Comparison of ENCODE assay signal across 3 cellular contexts in the genomic region with DNA sequence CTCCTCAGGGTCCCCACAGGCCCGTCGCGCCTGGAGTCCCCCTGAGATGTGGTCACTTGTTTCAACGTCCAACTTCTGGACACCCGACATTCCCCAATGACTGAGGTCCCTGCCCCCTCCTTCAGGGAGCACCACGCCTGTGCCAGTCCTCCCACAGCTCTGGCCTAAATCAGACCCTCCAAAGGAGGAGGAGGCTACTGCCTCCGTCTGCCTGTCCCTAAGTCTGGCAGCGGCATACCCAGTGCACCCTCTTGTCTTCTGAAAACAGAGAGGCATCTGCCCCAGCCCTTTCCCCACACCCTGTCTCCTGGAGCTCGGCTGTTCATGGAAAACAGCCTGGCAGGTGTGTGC.
TF ChIP-seq lines count a peak whose summit lies in the region.

No MANE protein-coding gene starts in this region.

TF ChIP-seq in HepG2, 621 proteins besides CTCF, POLR2A, EP300 and RAD21:
- TF ChIP-seq HES4 (CRISPR knock-in tag; IDR thresholded peaks at IDR 0.05; ENCODE audit: borderline replicate concordance) (no peak), ZNF263 (CRISPR knock-in tag; IDR thresholded peaks at IDR 0.05) (peak; percentile 25; the same call in 1 of the 2 replicates)

TF ChIP-seq in IMR-90, 13 proteins besides CTCF, POLR2A, EP300 and RAD21:
- no peak for TF ChIP-seq MAFK (IDR thresholded peaks at IDR 0.05; ENCODE audit: low read depth, low read length)
- TF ChIP-seq FOS (IDR thresholded peaks at IDR 0.05; ENCODE audit: low read depth, low read length), result no peak
- TF ChIP-seq, protein P1, sequence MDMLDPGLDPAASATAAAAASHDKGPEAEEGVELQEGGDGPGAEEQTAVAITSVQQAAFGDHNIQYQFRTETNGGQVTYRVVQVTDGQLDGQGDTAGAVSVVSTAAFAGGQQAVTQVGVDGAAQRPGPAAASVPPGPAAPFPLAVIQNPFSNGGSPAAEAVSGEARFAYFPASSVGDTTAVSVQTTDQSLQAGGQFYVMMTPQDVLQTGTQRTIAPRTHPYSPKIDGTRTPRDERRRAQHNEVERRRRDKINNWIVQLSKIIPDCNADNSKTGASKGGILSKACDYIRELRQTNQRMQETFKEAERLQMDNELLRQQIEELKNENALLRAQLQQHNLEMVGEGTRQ (IDR thresholded peaks at IDR 0.05; ENCODE audit: low read depth, low read length), result no peak
- no peak for TF ChIP-seq MXI1 (IDR thresholded peaks at IDR 0.05; ENCODE audit: borderline replicate concordance, low read depth, low read length)
- no peak for TF ChIP-seq SMC3 (IDR thresholded peaks at IDR 0.05; ENCODE audit: low read depth, low read length)
- TF ChIP-seq, protein P2, sequence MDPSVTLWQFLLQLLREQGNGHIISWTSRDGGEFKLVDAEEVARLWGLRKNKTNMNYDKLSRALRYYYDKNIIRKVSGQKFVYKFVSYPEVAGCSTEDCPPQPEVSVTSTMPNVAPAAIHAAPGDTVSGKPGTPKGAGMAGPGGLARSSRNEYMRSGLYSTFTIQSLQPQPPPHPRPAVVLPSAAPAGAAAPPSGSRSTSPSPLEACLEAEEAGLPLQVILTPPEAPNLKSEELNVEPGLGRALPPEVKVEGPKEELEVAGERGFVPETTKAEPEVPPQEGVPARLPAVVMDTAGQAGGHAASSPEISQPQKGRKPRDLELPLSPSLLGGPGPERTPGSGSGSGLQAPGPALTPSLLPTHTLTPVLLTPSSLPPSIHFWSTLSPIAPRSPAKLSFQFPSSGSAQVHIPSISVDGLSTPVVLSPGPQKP (IDR thresholded peaks at IDR 0.05; ENCODE audit: borderline replicate concordance, low read depth, low read length), result no peak
- no peak for TF ChIP-seq BHLHE40 (IDR thresholded peaks at IDR 0.05; ENCODE audit: low read depth, low read length)
- TF ChIP-seq MAZ (IDR thresholded peaks at IDR 0.05; ENCODE audit: borderline replicate concordance, low read depth, low read length), result no peak
- no peak for TF ChIP-seq CHD1 (IDR thresholded peaks at IDR 0.05; ENCODE audit: low read depth, low read length)
- no peak for TF ChIP-seq NFE2L2 (IDR thresholded peaks at IDR 0.05; ENCODE audit: low read depth, low read length)

TF ChIP-seq in H1, 55 proteins besides CTCF, POLR2A, EP300 and RAD21:
- TF ChIP-seq, protein P3, sequence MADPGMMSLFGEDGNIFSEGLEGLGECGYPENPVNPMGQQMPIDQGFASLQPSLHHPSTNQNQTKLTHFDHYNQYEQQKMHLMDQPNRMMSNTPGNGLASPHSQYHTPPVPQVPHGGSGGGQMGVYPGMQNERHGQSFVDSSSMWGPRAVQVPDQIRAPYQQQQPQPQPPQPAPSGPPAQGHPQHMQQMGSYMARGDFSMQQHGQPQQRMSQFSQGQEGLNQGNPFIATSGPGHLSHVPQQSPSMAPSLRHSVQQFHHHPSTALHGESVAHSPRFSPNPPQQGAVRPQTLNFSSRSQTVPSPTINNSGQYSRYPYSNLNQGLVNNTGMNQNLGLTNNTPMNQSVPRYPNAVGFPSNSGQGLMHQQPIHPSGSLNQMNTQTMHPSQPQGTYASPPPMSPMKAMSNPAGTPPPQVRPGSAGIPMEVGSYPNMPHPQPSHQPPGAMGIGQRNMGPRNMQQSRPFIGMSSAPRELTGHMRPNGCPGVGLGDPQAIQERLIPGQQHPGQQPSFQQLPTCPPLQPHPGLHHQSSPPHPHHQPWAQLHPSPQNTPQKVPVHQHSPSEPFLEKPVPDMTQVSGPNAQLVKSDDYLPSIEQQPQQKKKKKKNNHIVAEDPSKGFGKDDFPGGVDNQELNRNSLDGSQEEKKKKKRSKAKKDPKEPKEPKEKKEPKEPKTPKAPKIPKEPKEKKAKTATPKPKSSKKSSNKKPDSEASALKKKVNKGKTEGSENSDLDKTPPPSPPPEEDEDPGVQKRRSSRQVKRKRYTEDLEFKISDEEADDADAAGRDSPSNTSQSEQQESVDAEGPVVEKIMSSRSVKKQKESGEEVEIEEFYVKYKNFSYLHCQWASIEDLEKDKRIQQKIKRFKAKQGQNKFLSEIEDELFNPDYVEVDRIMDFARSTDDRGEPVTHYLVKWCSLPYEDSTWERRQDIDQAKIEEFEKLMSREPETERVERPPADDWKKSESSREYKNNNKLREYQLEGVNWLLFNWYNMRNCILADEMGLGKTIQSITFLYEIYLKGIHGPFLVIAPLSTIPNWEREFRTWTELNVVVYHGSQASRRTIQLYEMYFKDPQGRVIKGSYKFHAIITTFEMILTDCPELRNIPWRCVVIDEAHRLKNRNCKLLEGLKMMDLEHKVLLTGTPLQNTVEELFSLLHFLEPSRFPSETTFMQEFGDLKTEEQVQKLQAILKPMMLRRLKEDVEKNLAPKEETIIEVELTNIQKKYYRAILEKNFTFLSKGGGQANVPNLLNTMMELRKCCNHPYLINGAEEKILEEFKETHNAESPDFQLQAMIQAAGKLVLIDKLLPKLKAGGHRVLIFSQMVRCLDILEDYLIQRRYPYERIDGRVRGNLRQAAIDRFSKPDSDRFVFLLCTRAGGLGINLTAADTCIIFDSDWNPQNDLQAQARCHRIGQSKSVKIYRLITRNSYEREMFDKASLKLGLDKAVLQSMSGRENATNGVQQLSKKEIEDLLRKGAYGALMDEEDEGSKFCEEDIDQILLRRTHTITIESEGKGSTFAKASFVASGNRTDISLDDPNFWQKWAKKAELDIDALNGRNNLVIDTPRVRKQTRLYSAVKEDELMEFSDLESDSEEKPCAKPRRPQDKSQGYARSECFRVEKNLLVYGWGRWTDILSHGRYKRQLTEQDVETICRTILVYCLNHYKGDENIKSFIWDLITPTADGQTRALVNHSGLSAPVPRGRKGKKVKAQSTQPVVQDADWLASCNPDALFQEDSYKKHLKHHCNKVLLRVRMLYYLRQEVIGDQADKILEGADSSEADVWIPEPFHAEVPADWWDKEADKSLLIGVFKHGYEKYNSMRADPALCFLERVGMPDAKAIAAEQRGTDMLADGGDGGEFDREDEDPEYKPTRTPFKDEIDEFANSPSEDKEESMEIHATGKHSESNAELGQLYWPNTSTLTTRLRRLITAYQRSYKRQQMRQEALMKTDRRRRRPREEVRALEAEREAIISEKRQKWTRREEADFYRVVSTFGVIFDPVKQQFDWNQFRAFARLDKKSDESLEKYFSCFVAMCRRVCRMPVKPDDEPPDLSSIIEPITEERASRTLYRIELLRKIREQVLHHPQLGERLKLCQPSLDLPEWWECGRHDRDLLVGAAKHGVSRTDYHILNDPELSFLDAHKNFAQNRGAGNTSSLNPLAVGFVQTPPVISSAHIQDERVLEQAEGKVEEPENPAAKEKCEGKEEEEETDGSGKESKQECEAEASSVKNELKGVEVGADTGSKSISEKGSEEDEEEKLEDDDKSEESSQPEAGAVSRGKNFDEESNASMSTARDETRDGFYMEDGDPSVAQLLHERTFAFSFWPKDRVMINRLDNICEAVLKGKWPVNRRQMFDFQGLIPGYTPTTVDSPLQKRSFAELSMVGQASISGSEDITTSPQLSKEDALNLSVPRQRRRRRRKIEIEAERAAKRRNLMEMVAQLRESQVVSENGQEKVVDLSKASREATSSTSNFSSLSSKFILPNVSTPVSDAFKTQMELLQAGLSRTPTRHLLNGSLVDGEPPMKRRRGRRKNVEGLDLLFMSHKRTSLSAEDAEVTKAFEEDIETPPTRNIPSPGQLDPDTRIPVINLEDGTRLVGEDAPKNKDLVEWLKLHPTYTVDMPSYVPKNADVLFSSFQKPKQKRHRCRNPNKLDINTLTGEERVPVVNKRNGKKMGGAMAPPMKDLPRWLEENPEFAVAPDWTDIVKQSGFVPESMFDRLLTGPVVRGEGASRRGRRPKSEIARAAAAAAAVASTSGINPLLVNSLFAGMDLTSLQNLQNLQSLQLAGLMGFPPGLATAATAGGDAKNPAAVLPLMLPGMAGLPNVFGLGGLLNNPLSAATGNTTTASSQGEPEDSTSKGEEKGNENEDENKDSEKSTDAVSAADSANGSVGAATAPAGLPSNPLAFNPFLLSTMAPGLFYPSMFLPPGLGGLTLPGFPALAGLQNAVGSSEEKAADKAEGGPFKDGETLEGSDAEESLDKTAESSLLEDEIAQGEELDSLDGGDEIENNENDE (IDR thresholded peaks at IDR 0.05; ENCODE audit: insufficient replicate concordance, low read length), result no peak
- no peak for TF ChIP-seq SIRT6 (IDR thresholded peaks at IDR 0.05; ENCODE audit: low read length)
- no peak for TF ChIP-seq POLR2AphosphoS5 (IDR thresholded peaks at IDR 0.05; ENCODE audit: low read depth, low read length)
- TF ChIP-seq EZH2 (IDR thresholded peaks at IDR 0.05; ENCODE audit: low read depth, low read length, severe bottlenecking), result no peak
- no peak for TF ChIP-seq HDAC2 (IDR thresholded peaks at IDR 0.05; ENCODE audit: borderline replicate concordance in 1 of 2, low read depth in 2 of 2, low read length in 2 of 2)
- no peak for TF ChIP-seq YY1 (IDR thresholded peaks at IDR 0.05; ENCODE audit: low read depth, low read length)
- no peak for TF ChIP-seq GTF2F1 (IDR thresholded peaks at IDR 0.05; ENCODE audit: borderline replicate concordance, low read depth, low read length)
- no peak for TF ChIP-seq CEBPB (IDR thresholded peaks at IDR 0.05; ENCODE audit: low read depth, low read length)
- no peak for TF ChIP-seq CBX8 (IDR thresholded peaks at IDR 0.05; ENCODE audit: borderline replicate concordance, low read depth, low read length)
- TF ChIP-seq SIX5 (IDR thresholded peaks at IDR 0.05; ENCODE audit: low read depth, low read length), result no peak
- no peak for TF ChIP-seq CREB1 (IDR thresholded peaks at IDR 0.05)
- TF ChIP-seq, protein P1 (IDR thresholded peaks at IDR 0.05; ENCODE audit: low read length), result no peak
- TF ChIP-seq, protein P4, sequence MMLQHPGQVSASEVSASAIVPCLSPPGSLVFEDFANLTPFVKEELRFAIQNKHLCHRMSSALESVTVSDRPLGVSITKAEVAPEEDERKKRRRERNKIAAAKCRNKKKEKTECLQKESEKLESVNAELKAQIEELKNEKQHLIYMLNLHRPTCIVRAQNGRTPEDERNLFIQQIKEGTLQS (IDR thresholded peaks at IDR 0.05; ENCODE audit: insufficient read depth, low read depth, low read length), result no peak
- TF ChIP-seq TAF7 (optimal IDR thresholded peaks at IDR 0.05; ENCODE audit: borderline replicate concordance, low read depth, low read length), result no peak
